Comparison of ENCODE assay signal across 19 cellular contexts in the genomic region with DNA sequence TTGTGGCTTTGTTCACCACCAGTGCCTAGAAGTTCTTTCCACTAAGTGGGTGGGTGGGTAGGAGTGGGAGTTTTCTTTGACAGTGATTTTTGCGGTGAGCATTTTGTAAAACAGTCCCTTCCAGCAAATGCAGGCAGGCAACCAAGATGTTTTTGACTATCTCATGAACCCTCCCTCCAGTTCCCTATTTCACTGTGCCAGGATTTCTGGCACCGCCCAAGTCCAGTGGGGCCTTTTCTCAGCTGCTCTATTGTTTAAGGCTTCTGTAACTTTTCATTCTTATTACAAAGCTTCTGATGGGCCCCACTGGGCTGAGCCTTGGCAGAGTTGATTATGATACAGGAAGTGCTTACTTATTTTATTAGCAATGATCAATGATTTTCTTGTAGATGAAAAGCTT.
DNase-seq lines count a peak whose midpoint lies in the region; ATAC-seq, FAIRE-seq and TF ChIP-seq lines count a peak whose summit lies in the region.
"Had no signal": no experiment of that assay in that cellular context is flagged by ENCODE, and none has a peak within 500 bp of the region (broad histone marks: within the 10 kb centered on the region; RNA-seq: fewer than 3 reads in every experiment).

No MANE protein-coding gene starts in this region.

- DNase-seq in SIG-M5 treated with dmso at 0.1 percent for 504 hours (lab: John Stamatoyannopoulos, UW; ENCODE audit: unreplicated experiment) = peak; percentile 9
- DNase-seq in SIG-M5 (lab: John Stamatoyannopoulos, UW) = no peak
- peak; percentile 5 for DNase-seq in NOMO-1 treated with DMSO at 0.1 percent for 48 hours (lab: John Stamatoyannopoulos, UW; ENCODE audit: unreplicated experiment)
- no peak for DNase-seq in K562 (ENCODE audit: extremely low read depth in 1 of 4, low spot score in 3 of 4)
- DNase-seq in sciatic nerve (ENCODE audit: low spot score) = no peak
- DNase-seq in neural progenitor cell (ENCODE audit: low spot score) = no peak
- DNase-seq in A673 (ENCODE audit: low spot score) = no peak
- DNase-seq: 8988T; DMS 273 treated with DMSO at 0.1 percent for 48 hours; GDM1; GOT3; NCI-H1436; NCI-H2029; NCI-H2171; NCI-H446; NK-92 treated with Interleukin-12 subunit alpha and Interleukin-12 subunit beta, amount 100 ng/mL, for 24 hours had no signal

- H2AFZ ChIP-seq in K562 (ENCODE audit: low read depth, low read length) (no peak overlapping the region), neural progenitor cell (replicated peaks) (no peak overlapping the region)

- H3K9me1 ChIP-seq in K562 (ENCODE audit: control insufficient read depth, insufficient read depth, low read length) = no peaks in the 10 kb centered on the region

- H3K27ac Mint-ChIP-seq in neural progenitor cell = no peak overlapping the region

- no peak overlapping the region for H3K4me3 Mint-ChIP-seq in neural progenitor cell

- no peak overlapping the region for H3K9ac ChIP-seq in K562 (ENCODE audit: insufficient read depth in 1 of 2, low read depth in 2 of 2, low read length in 2 of 2)
- no peak overlapping the region for H3K9ac ChIP-seq in neural progenitor cell
- H3K9ac ChIP-seq: BLaER1 treated with 17β-estradiol and CSF1 and Interleukin-3, amounts not matched to agents 10 nM and 100 nM had no signal

- H3K27ac ChIP-seq in K562 (ENCODE audit: extremely low read depth, low read depth, low read length) = no peak overlapping the region
- H3K27ac ChIP-seq in neural progenitor cell = no peak overlapping the region
- no peak overlapping the region for H3K27ac ChIP-seq in A673 (ENCODE audit: low read depth, low read length, poor library complexity, severe bottlenecking)

- intact Hi-C loops in K562 (cut with micrococcal nuclease) = loop anchor here (10.0 kb wide), 3 partner anchors 199 to 471 kb away; no protein-coding TSS in a partner anchor
- intact Hi-C loops in sciatic nerve (cut with DNase I) = no loop called here
- intact Hi-C loops in A673 (cut with micrococcal nuclease; ENCODE audit: unreplicated experiment) = loop anchor here (10.0 kb wide), 1 partner anchor 301 kb away; no protein-coding TSS in a partner anchor

- H3K36me3 ChIP-seq in K562 (ENCODE audit: control insufficient read depth, insufficient read depth, low read length) (no peaks in the 10 kb centered on the region), neural progenitor cell (no peaks in the 10 kb centered on the region), A673 (ENCODE audit: insufficient read depth, low read length, poor library complexity, severe bottlenecking) (no peaks in the 10 kb centered on the region)
- H3K36me3 ChIP-seq: BLaER1 treated with 17β-estradiol and CSF1 and Interleukin-3, amounts not matched to agents 10 nM and 100 nM had no signal

- TF ChIP-seq POLR2A in K562 (conservative IDR thresholded peaks at IDR 0.05) = no peak

- no peak for ATAC-seq in K562
- ATAC-seq in sciatic nerve = peak; percentile 47
- no peak for ATAC-seq in GM18858 (IDR thresholded peaks at IDR 0.05; ENCODE audit: unreplicated experiment)
- ATAC-seq: SK-N-SH treated with all-trans-retinoic acid at 6 μM for 48 hours had no signal

- POLR2A ChIA-PET in K562 (lab: Yijun Ruan, JAX) (interaction anchor here (0.6 to 1.8 kb wide), 4 partner anchors 13 to 1112 kb away, joined by 3 to 6 read pairs (median 4); no protein-coding TSS in a partner anchor), A673 (lab: Charles Lee; ENCODE audit: low non-redundant PET) (no interaction called here)

- peaks cover 9 to 25% of the 10 kb centered on the region in 2 experiments for H3K4me1 ChIP-seq in K562 (replicated peaks in 1 of 2; ENCODE audit: control insufficient read depth in 2 of 2, insufficient read depth in 2 of 2, low read length in 2 of 2)
- H3K4me1 ChIP-seq in neural progenitor cell = no peaks in the 10 kb centered on the region
- no peaks in the 10 kb centered on the region for H3K4me1 ChIP-seq in A673 (ENCODE audit: insufficient read depth, low read length, poor library complexity, severe bottlenecking)

- H3K27me3 ChIP-seq in K562 (ENCODE audit: control insufficient read depth in 2 of 2, insufficient read depth in 2 of 2, low read length in 2 of 2) (no peaks in the 10 kb centered on the region), neural progenitor cell (no peaks in the 10 kb centered on the region), A673 (replicated peaks; ENCODE audit: insufficient read depth, low read depth, low read length, poor library complexity) (peaks cover 4% of the 10 kb centered on the region)
- H3K27me3 ChIP-seq: BLaER1 treated with 17β-estradiol and CSF1 and Interleukin-3, amounts not matched to agents 10 nM and 100 nM had no signal

- WGBS in K562 (ENCODE audit: insufficient coverage, low coverage, missing lambda C conversion rate) = 49% methylated on average over 2 of the region's 2 CpGs

- H3K9me3 ChIP-seq in K562 (replicated peaks; ENCODE audit: control insufficient read depth, insufficient read depth, low read depth, low read length) = no peaks in the 10 kb centered on the region
- no peaks in the 10 kb centered on the region for H3K9me3 ChIP-seq in neural progenitor cell (ENCODE audit: low read depth)
- no peaks in the 10 kb centered on the region for H3K9me3 ChIP-seq in A673 (ENCODE audit: low read depth, low read length, poor library complexity, severe bottlenecking)
- H3K9me3 ChIP-seq: BLaER1 treated with 17β-estradiol and CSF1 and Interleukin-3, amounts not matched to agents 10 nM and 100 nM had no signal

- no peaks in the 10 kb centered on the region for H3F3A ChIP-seq in neural progenitor cell (ENCODE audit: low read depth)

- in situ Hi-C loops in K562 (cut with MboI) = no loop called here

- H4K20me1 ChIP-seq in K562 (replicated peaks; ENCODE audit: control insufficient read depth, insufficient read depth, low read length) (no peaks in the 10 kb centered on the region), neural progenitor cell (ENCODE audit: low read depth) (no peaks in the 10 kb centered on the region)
- H4K20me1 ChIP-seq: BLaER1 treated with 17β-estradiol and CSF1 and Interleukin-3, amounts not matched to agents 10 nM and 100 nM had no signal

- no TSS peak for BruUV-seq in K562 (replicated peaks; lab: Mats Ljungman, UMichigan)
- BruUV-seq in A673 (replicated peaks; lab: Mats Ljungman, UMichigan) = no TSS peak

- no peaks in the 10 kb centered on the region for H3K9me3 Mint-ChIP-seq in neural progenitor cell

- no peak for FAIRE-seq in K562 (lab: Jason Lieb, UNC)

- no peaks in the 10 kb centered on the region for H3K36me3 Mint-ChIP-seq in neural progenitor cell

- no peak for TF ChIP-seq EP300 in K562 (IDR thresholded peaks at IDR 0.05; ENCODE audit: low read length)

- TF ChIP-seq RAD21 in K562 (CRISPR knock-in tag; conservative IDR thresholded peaks at IDR 0.05 in 1 of 2, IDR thresholded peaks at IDR 0.05 in 1 of 2) = no peak

- H3K79me2 ChIP-seq in K562 (ENCODE audit: control insufficient read depth, insufficient read depth, low read length) (no peaks in the 10 kb centered on the region), neural progenitor cell (ENCODE audit: low read depth) (no peaks in the 10 kb centered on the region)

- H3K4me1 Mint-ChIP-seq in neural progenitor cell = peaks cover 5% of the 10 kb centered on the region

- no peak overlapping the region for H3K4me2 ChIP-seq in K562 (ENCODE audit: insufficient read depth, low read length)
- H3K4me2 ChIP-seq in neural progenitor cell = no peak overlapping the region

- H3K4me3 ChIP-seq in K562 (no peak overlapping the region), neural progenitor cell (no peak overlapping the region), A673 (ENCODE audit: low read depth, low read length, poor library complexity, severe bottlenecking) (no peak overlapping the region)
- H3K4me3 ChIP-seq: BLaER1 treated with 17β-estradiol and CSF1 and Interleukin-3, amounts not matched to agents 10 nM and 100 nM had no signal

- peaks cover 4% of the 10 kb centered on the region for H3K27me3 Mint-ChIP-seq in neural progenitor cell (ENCODE audit: insufficient read depth, low read depth)

- CTCF ChIA-PET in K562 (lab: Yijun Ruan, JAX; ENCODE audit: low intra/inter-chr PET ratio) (no interaction called here), A673 (lab: Charles Lee) (no interaction called here)

- TF ChIP-seq CTCF in K562 (IDR thresholded peaks at IDR 0.05 in 2 of 3, conservative IDR thresholded peaks at IDR 0.05 in 1 of 3; ENCODE audit: insufficient read depth in 2 of 3, low read depth in 1 of 3, low read length in 3 of 3) (no peak), neural progenitor cell (IDR thresholded peaks at IDR 0.05) (no peak), A673 (conservative IDR thresholded peaks at IDR 0.05; ENCODE audit: low read depth, low read length) (no peak)

TF ChIP-seq in K562, 482 proteins besides CTCF, POLR2A, EP300 and RAD21:
- TF ChIP-seq SPI1 (IDR thresholded peaks at IDR 0.05; ENCODE audit: borderline replicate concordance, low read depth, low read length) (peak; percentile 70; the same call in 1 of the 2 replicates), FOXJ2 (tag; IDR thresholded peaks at IDR 0.05) (no peak)

Comparison
In these comparisons a context has a peak if more than half of its experiments do, and no peak if none do; other contexts are left out.
1. DNase-seq: peak in SIG-M5 treated with dmso at 0.1 percent for 504 hours (single experiment) and NOMO-1 treated with DMSO at 0.1 percent for 48 hours (single experiment); none in SIG-M5 (single experiment), K562 (0 of 4), sciatic nerve (single experiment), neural progenitor cell (single experiment) and A673 (single experiment).